ENCODE assay signal across 16 cellular contexts in the genomic region with DNA sequence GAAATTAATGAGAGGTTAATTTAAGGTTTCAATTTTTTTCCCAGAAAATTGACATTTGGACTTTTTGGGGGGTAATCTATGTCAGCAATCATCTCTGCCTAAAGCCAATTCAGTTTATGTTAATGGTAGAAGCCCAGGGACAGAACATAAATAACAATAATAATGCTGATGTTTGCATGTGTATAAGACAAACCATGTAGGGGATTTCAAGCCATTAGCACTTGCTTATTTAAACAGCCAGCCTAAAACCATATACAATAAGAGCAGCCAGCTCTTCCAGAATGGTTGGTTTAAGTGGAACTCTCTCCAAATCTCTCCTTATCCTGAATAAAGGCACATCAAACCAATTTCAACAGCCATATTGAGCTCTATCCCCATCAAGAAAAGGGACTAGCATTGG.
"Had no signal": no experiment of that assay in that cellular context is flagged by ENCODE, and none has a peak within 500 bp of the region (broad histone marks: within the 10 kb centered on the region; RNA-seq: fewer than 3 reads in every experiment).

No MANE protein-coding gene starts in this region.

- H3K36me3 ChIP-seq: ovary, tibial artery, vagina had no signal

- DNase-seq: activated CD4-positive, alpha-beta T cell treated with anti-CD3 and anti-CD28 coated beads for 1 hour; activated CD4-positive, alpha-beta T cell treated with anti-CD3 and anti-CD28 coated beads, Interleukin-2, amount 50 U/mL, for 4 hours; effector CD4-positive, alpha-beta T cell; head of caudate nucleus; mucosa of descending colon; naive thymus-derived CD4-positive, alpha-beta T cell; ovary; T1000; tibial artery had no signal

- FAIRE-seq: endothelial cell of umbilical vein, frontal cortex, islet of Langerhans had no signal

- H3K27ac ChIP-seq: coronary artery, ovary, tibial artery, vagina had no signal

- H3K9me3 ChIP-seq: mucosa of descending colon, ovary, tibial artery, vagina had no signal

- ATAC-seq: left lobe of liver; mucosa of descending colon; naive thymus-derived CD4-positive, alpha-beta T cell; stimulated activated effector memory CD8-positive, alpha-beta T cell treated with anti-CD3 and anti-CD28 coated beads, Interleukin-12 subunit alpha, Interleukin-12 subunit beta, amount 100 ng/mL, for 72 hours had no signal

- H3K4me3 ChIP-seq: coronary artery, mucosa of descending colon, ovary, tibial artery, vagina had no signal

- H3K27me3 ChIP-seq: ovary, tibial artery, vagina had no signal
